ENCODE assay signal across 9 cellular contexts in the genomic region with DNA sequence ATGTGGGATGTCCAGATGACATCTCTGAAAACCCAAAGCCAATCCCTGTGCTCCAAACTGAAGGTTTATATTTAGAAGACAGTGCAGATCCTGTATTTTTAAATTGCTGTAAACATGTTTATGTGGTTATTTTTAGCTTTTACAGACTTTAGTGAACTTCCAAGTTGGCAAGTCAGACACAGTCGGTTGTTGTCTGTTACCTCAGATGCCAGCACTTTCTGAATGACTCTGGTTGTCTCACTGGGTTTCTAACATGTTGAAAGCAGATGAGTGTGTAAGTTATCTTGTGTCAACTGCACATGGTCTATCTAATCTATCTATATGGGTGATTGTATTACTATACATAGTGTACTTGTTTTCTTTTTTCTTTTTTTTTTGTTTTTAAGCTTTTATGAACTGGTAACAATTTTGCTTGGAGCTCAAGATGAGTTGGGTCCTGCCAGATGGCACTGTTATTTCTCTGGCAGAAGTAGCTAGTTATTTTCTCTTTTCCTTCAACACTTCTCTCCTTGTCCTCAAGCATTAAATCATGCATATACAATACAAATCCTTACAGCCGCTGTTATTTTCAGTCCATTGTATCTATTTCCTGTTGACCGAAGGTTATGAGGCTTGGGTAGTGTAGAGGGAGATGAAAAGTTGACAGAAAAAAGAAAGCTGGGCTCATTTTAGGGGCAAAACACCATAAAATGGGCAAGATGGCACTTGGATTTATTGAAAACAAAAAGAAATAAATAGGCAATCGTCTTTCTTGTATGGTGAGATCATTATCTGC.
DNase-seq lines count a peak whose midpoint lies in the region; ATAC-seq and FAIRE-seq lines count a peak whose summit lies in the region.
"Had no signal": no experiment of that assay in that cellular context is flagged by ENCODE, and none has a peak within 500 bp of the region (broad histone marks: within the 10 kb centered on the region; RNA-seq: fewer than 3 reads in every experiment).

No MANE protein-coding gene starts in this region.

- FAIRE-seq in HTR-8/SVneo (lab: Jason Lieb, UNC), result no peak

- H3K27ac ChIP-seq in layer of hippocampus (ENCODE audit: low read depth, low read length), result peak overlapping the region; percentile 93

- no peaks in the 10 kb centered on the region for H3K27me3 ChIP-seq in layer of hippocampus (ENCODE audit: control insufficient read depth, insufficient read depth, low read length)

- ATAC-seq in GM21360 (IDR thresholded peaks at IDR 0.05; ENCODE audit: unreplicated experiment), result peak; percentile 37
- ATAC-seq: Panc1 had no signal

- DNase-seq in Ammon's horn (ENCODE audit: low spot score) (peak; percentile 82), OCI-M1 (lab: John Stamatoyannopoulos, UW) (peak; percentile 54), NCI-H2081 treated with DMSO at 0.1 percent for 48 hours (lab: John Stamatoyannopoulos, UW) (no peak), HTR-8/SVneo (ENCODE audit: insufficient read length, low spot score) (no peak)
- DNase-seq in stimulated activated CD4-positive, alpha-beta T cell treated with anti-CD3 and anti-CD28 coated beads, Interleukin-15, amount 100 ng/mL, for 24 hours, result no peak
- DNase-seq in activated effector memory CD4-positive, alpha-beta T cell treated with Interleukin-2 at 50 U/mL for 16 hours, result no peak

Comparison
In these comparisons a context has a peak if more than half of its experiments do, and no peak if none do; other contexts are left out.
1. DNase-seq: peak in Ammon's horn (single experiment) and OCI-M1 (single experiment); none in stimulated activated CD4-positive, alpha-beta T cell treated with anti-CD3 and anti-CD28 coated beads, Interleukin-15, amount 100 ng/mL, for 24 hours (single experiment), NCI-H2081 treated with DMSO at 0.1 percent for 48 hours (single experiment), activated effector memory CD4-positive, alpha-beta T cell treated with Interleukin-2 at 50 U/mL for 16 hours (single experiment) and HTR-8/SVneo (single experiment).